In genomic region chr10:50992356-50992866, GRCh38 we compare ENCODE assay signal across 10 cellular contexts.
A peak's percentile ranks its signal among the peaks of the same experiment; 100 is the strongest.
DNase-seq lines count a peak whose midpoint lies in the region; ATAC-seq, FAIRE-seq and TF ChIP-seq lines count a peak whose summit lies in the region.
"Had no signal": no experiment of that assay in that cellular context is flagged by ENCODE, and none has a peak within 500 bp of the region (broad histone marks: within the 10 kb centered on the region; RNA-seq: fewer than 3 reads in every experiment).

No MANE protein-coding gene starts in this region.

- 7 to 15% (median 9%) methylated on average over 13 of the region's 13 CpGs for WGBS in small intestine, 3 donors

- H3K4me1 ChIP-seq in HUES6 (ENCODE audit: control insufficient read depth, insufficient read depth, low read length) (peaks cover 16% of the 10 kb centered on the region), small intestine (ENCODE audit: control insufficient read depth in 2 of 2, insufficient read depth in 1 of 2, low read depth in 1 of 2, low read length in 1 of 2) (no peaks in the 10 kb centered on the region)

- ATAC-seq in GM18870 (IDR thresholded peaks at IDR 0.05; ENCODE audit: unreplicated experiment), result no peak

- H3K4me3 ChIP-seq in HUES6 (ENCODE audit: low read depth, low read length), result peak overlapping the region; percentile 67
- peak overlapping the region in 52 of 59 donors; percentile 13 to 73 (median 57) for H3K4me3 ChIP-seq in dorsolateral prefrontal cortex
- H3K4me3 ChIP-seq in small intestine (ENCODE audit: low read depth in 1 of 2, low read length in 2 of 2), result peak overlapping the region; percentile 59 to 75

- no peak overlapping the region for H3K4me3 Mint-ChIP-seq in activated naive CD4-positive, alpha-beta T cell treated with anti-CD3 and anti-CD28 coated beads, Interleukin-2, amount 10 ng/mL, durations not matched to agents 7 days and 5 days

- H3K27me3 ChIP-seq in HUES6 (ENCODE audit: control insufficient read depth, insufficient read depth, low read length) (peaks cover 55% of the 10 kb centered on the region), dorsolateral prefrontal cortex (peaks cover 0 to 81% (median 32%) of the 10 kb centered on the region in 45 donors), small intestine (ENCODE audit: control insufficient read depth in 2 of 2, insufficient read depth in 2 of 2, low read length in 2 of 2) (peaks cover 0 to 3% of the 10 kb centered on the region in 2 donors)

- H3K36me3 ChIP-seq in HUES6 (ENCODE audit: control insufficient read depth, insufficient read depth, low read length) (no peaks in the 10 kb centered on the region), small intestine (ENCODE audit: control insufficient read depth in 2 of 2, insufficient read depth in 2 of 2, low read length in 2 of 2) (no peaks in the 10 kb centered on the region)

- peaks cover 48% of the 10 kb centered on the region for H3K27me3 Mint-ChIP-seq in activated naive CD4-positive, alpha-beta T cell treated with anti-CD3 and anti-CD28 coated beads, Interleukin-2, amount 10 ng/mL, durations not matched to agents 7 days and 5 days

- DNase-seq in dorsolateral prefrontal cortex, result no peak
- DNase-seq in left kidney (ENCODE audit: low read depth, low spot score), result peak; percentile 43
- peak; percentile 31 for DNase-seq in small intestine
- no peak for DNase-seq in activated naive CD4-positive, alpha-beta T cell treated with anti-CD3 and anti-CD28 coated beads, Interleukin-2, amount 10 ng/mL, durations not matched to agents 7 days and 5 days
- DNase-seq in RCC 7860 (ENCODE audit: low spot score), result no peak
- no peak for DNase-seq in activated CD4-positive, CD25-positive, alpha-beta regulatory T cell (lab: John Stamatoyannopoulos, UW)
- DNase-seq: activated B cell treated with CpG ODN at 0.5 μM for 24 hours, NCI-H1417 treated with DMSO at 0.1 percent for 48 hours had no signal

- FAIRE-seq in small intestine (lab: Jason Lieb, UNC) (no peak), RCC 7860 (lab: Jason Lieb, UNC) (no peak)

- H3K27ac Mint-ChIP-seq in activated naive CD4-positive, alpha-beta T cell treated with anti-CD3 and anti-CD28 coated beads, Interleukin-2, amount 10 ng/mL, durations not matched to agents 7 days and 5 days, result no peak overlapping the region
- H3K27ac Mint-ChIP-seq: activated B cell treated with CpG ODN at 0.5 μM for 24 hours had no signal

- H3K9me3 Mint-ChIP-seq in activated naive CD4-positive, alpha-beta T cell treated with anti-CD3 and anti-CD28 coated beads, Interleukin-2, amount 10 ng/mL, durations not matched to agents 7 days and 5 days, result no peaks in the 10 kb centered on the region
- H3K9me3 Mint-ChIP-seq: activated B cell treated with CpG ODN at 0.5 μM for 24 hours had no signal

- intact Hi-C loops in dorsolateral prefrontal cortex (cut with DNase I), result no loop called here

- no peak overlapping the region for H3K27ac ChIP-seq in HUES6 (ENCODE audit: low read depth, low read length)
- peak overlapping the region in 24 of 59 donors; percentile 12 to 74 (median 42) for H3K27ac ChIP-seq in dorsolateral prefrontal cortex
- H3K27ac ChIP-seq in small intestine (ENCODE audit: low read depth in 1 of 2, low read length in 1 of 2), result peak overlapping the region in 1 of 2 donors; percentile 47

- H3K9me3 ChIP-seq in HUES6 (ENCODE audit: control insufficient read depth, insufficient read depth, low read depth, low read length) (no peaks in the 10 kb centered on the region), small intestine (ENCODE audit: control insufficient read depth, low read depth) (no peaks in the 10 kb centered on the region)

- peaks cover 2% of the 10 kb centered on the region for H3K4me1 Mint-ChIP-seq in activated naive CD4-positive, alpha-beta T cell treated with anti-CD3 and anti-CD28 coated beads, Interleukin-2, amount 10 ng/mL, durations not matched to agents 7 days and 5 days

- H3K36me3 Mint-ChIP-seq in activated naive CD4-positive, alpha-beta T cell treated with anti-CD3 and anti-CD28 coated beads, Interleukin-2, amount 10 ng/mL, durations not matched to agents 7 days and 5 days, result no peaks in the 10 kb centered on the region

- TF ChIP-seq CTCF in dorsolateral prefrontal cortex (IDR thresholded peaks at IDR 0.05 in 54 of 56, conservative IDR thresholded peaks at IDR 0.05 in 2 of 56; ENCODE audit: low read depth in 1 of 56, partially characterized antibody in 56 of 56), result no peak

- H3K9ac ChIP-seq in HUES6 (ENCODE audit: low read length), result peak overlapping the region; percentile 5

- CTCF ChIA-PET in activated naive CD4-positive, alpha-beta T cell treated with anti-CD3 and anti-CD28 coated beads, Interleukin-2, amount 10 ng/mL, durations not matched to agents 7 days and 5 days (lab: Charles Lee), result no interaction called here

Comparison
In these comparisons a context has a peak if more than half of its experiments do, and no peak if none do; other contexts are left out.
1. DNase-seq: peak in left kidney (single experiment) and small intestine (single experiment); none in dorsolateral prefrontal cortex (0 of 10), activated naive CD4-positive, alpha-beta T cell treated with anti-CD3 and anti-CD28 coated beads, Interleukin-2, amount 10 ng/mL, durations not matched to agents 7 days and 5 days (single experiment), RCC 7860 (single experiment) and activated CD4-positive, CD25-positive, alpha-beta regulatory T cell (0 of 4).
2. Peak in every context shown above with its lines, with median percentiles within 50 percentile points of each other: H3K4me3 ChIP-seq.